ENCODE assay signal across 16 cellular contexts in the genomic region with DNA sequence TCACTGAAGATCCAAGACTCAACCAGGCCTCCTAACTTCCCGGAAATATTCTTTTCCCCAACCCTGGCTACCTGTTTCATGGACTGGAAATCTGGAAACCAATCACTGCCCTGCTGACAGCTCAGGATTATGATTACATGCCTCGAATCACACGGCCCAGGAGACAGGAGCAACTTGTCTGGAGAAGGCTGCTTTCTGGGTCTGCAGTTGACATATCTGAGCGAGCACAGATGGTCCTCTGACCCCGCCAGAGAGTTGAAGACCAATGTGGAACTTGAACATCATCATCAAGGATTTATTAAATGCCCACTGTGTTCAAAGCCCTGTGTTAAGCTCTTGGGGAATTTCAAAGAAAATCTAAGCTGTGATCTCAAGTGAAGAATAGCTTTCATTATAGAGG.
A peak's percentile ranks its signal among the peaks of the same experiment; 100 is the strongest.
DNase-seq lines count a peak whose midpoint lies in the region; ATAC-seq and FAIRE-seq lines count a peak whose summit lies in the region.
"Had no signal": no experiment of that assay in that cellular context is flagged by ENCODE, and none has a peak within 500 bp of the region (broad histone marks: within the 10 kb centered on the region; RNA-seq: fewer than 3 reads in every experiment).

No MANE protein-coding gene starts in this region.

- FAIRE-seq in HTR-8/SVneo (lab: Jason Lieb, UNC) = no peak
- FAIRE-seq: endothelial cell of umbilical vein, H54 had no signal

- DNase-seq in activated naive CD4-positive, alpha-beta T cell treated with Interleukin-2 at 50 U/mL for 16 hours = no peak
- DNase-seq in T-cell = no peak
- DNase-seq in islet precursor cell = peak; percentile 32
- DNase-seq in DMS153 treated with DMSO at 0.1 percent for 48 hours (lab: John Stamatoyannopoulos, UW; ENCODE audit: unreplicated experiment) = no peak
- DNase-seq in HTR-8/SVneo (ENCODE audit: insufficient read length, low spot score) = no peak
- DNase-seq in RKO (ENCODE audit: low spot score) = no peak
- DNase-seq: activated CD4-positive, alpha-beta T cell treated with anti-CD3 and anti-CD28 coated beads for 4 hours; activated naive CD4-positive, alpha-beta T cell; KG1; NCI-H1436 treated with DMSO at 0.1 percent for 48 hours; stimulated activated naive CD4-positive, alpha-beta T cell treated with Interleukin-2 at 50 U/mL for 16 hours had no signal

- peaks cover 12% of the 10 kb centered on the region for H3K36me3 Mint-ChIP-seq in activated naive CD4-positive, alpha-beta T cell treated with anti-CD3 and anti-CD28 coated beads, Interleukin-2, amount 50 U/mL, for 24 hours
- peaks cover 39% of the 10 kb centered on the region for H3K36me3 Mint-ChIP-seq in T-cell

- H3K4me1 Mint-ChIP-seq in activated naive CD4-positive, alpha-beta T cell treated with anti-CD3 and anti-CD28 coated beads, Interleukin-2, amount 50 U/mL, for 24 hours = peaks cover 92% of the 10 kb centered on the region
- H3K4me1 Mint-ChIP-seq in T-cell = peaks cover 81 to 94% (median 92%) of the 10 kb centered on the region in 3 donors

- H3K4me3 Mint-ChIP-seq in activated naive CD4-positive, alpha-beta T cell treated with anti-CD3 and anti-CD28 coated beads, Interleukin-2, amount 50 U/mL, for 24 hours = peak overlapping the region; percentile 31
- H3K4me3 Mint-ChIP-seq in T-cell = peak overlapping the region; percentile 21 to 54 (median 32)

- H3K27ac Mint-ChIP-seq in activated naive CD4-positive, alpha-beta T cell treated with anti-CD3 and anti-CD28 coated beads, Interleukin-2, amount 50 U/mL, for 24 hours = peak overlapping the region; percentile 86
- H3K27ac Mint-ChIP-seq in T-cell = peak overlapping the region; percentile 85 to 91

- POLR2A ChIA-PET in T-cell (lab: Charles Lee) = interaction anchor here (0.6 to 1.4 kb wide), 5 partner anchors 11 to 163 kb away, joined by 3 to 12 read pairs (median 3); no protein-coding TSS in a partner anchor

- no peaks in the 10 kb centered on the region for H3K9me3 Mint-ChIP-seq in activated naive CD4-positive, alpha-beta T cell treated with anti-CD3 and anti-CD28 coated beads, Interleukin-2, amount 50 U/mL, for 24 hours
- H3K9me3 Mint-ChIP-seq in T-cell = no peaks in the 10 kb centered on the region

- ATAC-seq in T-cell (replicated peaks in 1 of 4) (no peak), HG02885 (IDR thresholded peaks at IDR 0.05; ENCODE audit: poor library complexity, unreplicated experiment) (no peak)
- ATAC-seq: gastroesophageal sphincter had no signal

- no peaks in the 10 kb centered on the region for H3K27me3 Mint-ChIP-seq in activated naive CD4-positive, alpha-beta T cell treated with anti-CD3 and anti-CD28 coated beads, Interleukin-2, amount 50 U/mL, for 24 hours
- no peaks in the 10 kb centered on the region for H3K27me3 Mint-ChIP-seq in T-cell

- CTCF ChIA-PET in T-cell (lab: Charles Lee) = interaction anchor here in 1 of 2 donors (0.6 to 1.6 kb wide), 7 partner anchors 9 to 183 kb away, joined by 3 to 6 read pairs (median 5); no protein-coding TSS in a partner anchor
